ENCODE assay signal across 8 cellular contexts in the genomic region with DNA sequence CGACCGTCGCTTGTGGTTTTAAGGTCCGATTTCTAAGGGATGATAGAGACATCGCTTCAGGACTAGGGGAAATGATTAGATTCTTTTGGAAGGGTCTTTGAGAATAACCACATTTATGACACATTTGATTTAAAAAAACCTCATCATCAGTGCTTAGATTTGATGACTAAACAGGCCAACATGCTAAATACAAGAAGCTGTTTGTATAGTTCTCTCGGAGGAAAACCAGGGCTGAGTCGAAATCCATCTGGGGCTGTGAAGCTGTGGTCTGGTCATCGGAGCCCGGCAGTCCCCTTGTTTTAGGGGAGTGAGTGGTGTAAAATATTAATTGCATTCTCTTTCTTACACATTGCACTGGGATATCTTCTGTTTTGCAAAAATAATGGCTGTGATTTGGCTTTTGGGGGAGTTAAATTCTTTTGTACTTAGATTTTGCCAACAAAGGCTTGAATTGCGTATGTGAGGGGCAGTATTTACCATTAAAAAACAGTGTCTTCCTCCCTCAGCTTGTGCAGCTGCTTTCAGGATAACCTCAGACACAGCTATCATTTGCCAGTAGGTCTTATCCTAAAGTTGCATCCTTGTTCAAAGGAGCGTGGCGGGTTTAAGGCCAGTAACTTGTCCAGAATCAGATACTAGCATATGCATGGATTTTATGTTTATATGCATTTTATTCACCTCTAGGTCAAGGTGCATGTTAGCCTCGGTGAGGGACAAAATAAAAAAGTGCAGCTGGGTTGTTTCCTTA. TPM values are rescaled to one million over a fixed set of nuclear protein-coding genes. Genes with fewer than 3 reads are reported as not detected.
DNase-seq lines count a peak whose midpoint lies in the region; ATAC-seq and TF ChIP-seq lines count a peak whose summit lies in the region.

No MANE protein-coding gene starts in this region.

- CTCF ChIA-PET in HEK293 (lab: Yijun Ruan, JAX): interaction anchor here (0.6 to 1.6 kb wide), 4 partner anchors 80 to 394 kb away, joined by 3 to 5 read pairs (median 3); no protein-coding TSS in a partner anchor

- H3K4me1 ChIP-seq in HEK293 (ENCODE audit: control insufficient read depth, insufficient read depth, low read length): peaks cover 12% of the 10 kb centered on the region
- H3K4me1 ChIP-seq in heart left ventricle: peaks cover 0 to 80% (median 7%) of the 10 kb centered on the region in 12 donors
- H3K4me1 ChIP-seq in skeletal muscle tissue (ENCODE audit: control insufficient read depth in 3 of 3, insufficient read depth in 3 of 3, low read length in 3 of 3): peaks cover 9 to 14% (median 10%) of the 10 kb centered on the region in 3 donors

- ATAC-seq in heart left ventricle (peak in 2 of 4 donors; percentile 52 to 53), left lobe of liver (no peak), HG02763 (IDR thresholded peaks at IDR 0.05; ENCODE audit: unreplicated experiment) (no peak)

- H3K27me3 ChIP-seq in heart left ventricle (no peaks in the 10 kb centered on the region), skeletal muscle tissue (ENCODE audit: control insufficient read depth in 3 of 3, insufficient read depth in 3 of 3, low read length in 3 of 3) (peaks cover 0 to 5% (median 0%) of the 10 kb centered on the region in 3 donors)

- POLR2A ChIA-PET in HEK293 (lab: Yijun Ruan, JAX): interaction anchor here (0.5 to 1.2 kb wide), 5 partner anchors 8 to 1647 kb away, joined by 3 to 6 read pairs (median 3); no protein-coding TSS in a partner anchor

- H3K9ac ChIP-seq in skeletal muscle tissue (ENCODE audit: low read depth in 1 of 3, low read length in 3 of 3): peak overlapping the region; percentile 10 to 47 (median 44)

- H3K36me3 ChIP-seq in HEK293 (ENCODE audit: control insufficient read depth in 2 of 2, insufficient read depth in 1 of 2, low read length in 2 of 2) (no peaks in the 10 kb centered on the region), heart left ventricle (no peaks in the 10 kb centered on the region), skeletal muscle tissue (ENCODE audit: control insufficient read depth in 3 of 3, insufficient read depth in 3 of 3, low read length in 3 of 3) (no peaks in the 10 kb centered on the region)

- H3K9me3 ChIP-seq in HEK293 (ENCODE audit: control insufficient read depth, insufficient read depth, low read depth, low read length): no peaks in the 10 kb centered on the region
- H3K9me3 ChIP-seq in heart left ventricle: no peaks in the 10 kb centered on the region
- no peaks in the 10 kb centered on the region for H3K9me3 ChIP-seq in skeletal muscle tissue (ENCODE audit: control insufficient read depth in 3 of 3, low read length in 3 of 3)

- TF ChIP-seq POLR2A in heart left ventricle (IDR thresholded peaks at IDR 0.05): no peak

- DNase-seq in DMS79 treated with DMSO at 0.1 percent for 48 hours (lab: John Stamatoyannopoulos, UW) (peak; percentile 89), heart left ventricle (no peak), left lobe of liver (ENCODE audit: low spot score) (no peak), MV-4-11 (lab: John Stamatoyannopoulos, UW) (no peak)

- H3K27ac ChIP-seq in HEK293 (ENCODE audit: extremely low read depth, low read depth, low read length): no peak overlapping the region; the same call in 1 of the 2 replicates
- H3K27ac ChIP-seq in heart left ventricle: peak overlapping the region in 11 of 12 donors; percentile 6 to 89 (median 52)
- peak overlapping the region; percentile 39 for H3K27ac ChIP-seq in skeletal muscle tissue (ENCODE audit: low read depth, low read length)

- intact Hi-C loops in heart left ventricle (cut with DNase I): loop anchor here in 2 of 10 donors (5.0 to 10.0 kb wide), 3 partner anchors 61 to 116 kb away; no protein-coding TSS in a partner anchor

- WGBS in heart left ventricle, 4 donors: 11 to 17% (median 15%) methylated on average over 13 of the region's 13 CpGs

- H3K4me3 ChIP-seq in HEK293 (ENCODE audit: low read depth, low read length) (peak overlapping the region; percentile 50), WI38 (ENCODE audit: low read depth, low read length) (peak overlapping the region; percentile 73), heart left ventricle (peak overlapping the region; percentile 25 to 71 (median 53)), skeletal muscle tissue (ENCODE audit: low read length in 3 of 3) (peak overlapping the region; percentile 41 to 82 (median 55))

- no peak for TF ChIP-seq CTCF in HEK293 (tag by site-specific recombination; IDR thresholded peaks at IDR 0.05)
- no peak for TF ChIP-seq CTCF in WI38 (IDR thresholded peaks at IDR 0.05; ENCODE audit: low read depth, low read length)
- TF ChIP-seq CTCF in heart left ventricle (IDR thresholded peaks at IDR 0.05): no peak

TF ChIP-seq in HEK293, 187 proteins besides CTCF, POLR2A, EP300 and RAD21:
- no peak for TF ChIP-seq ZNF600 (tag by site-specific recombination; IDR thresholded peaks at IDR 0.05)
- TF ChIP-seq ZNF548 (tag by site-specific recombination; IDR thresholded peaks at IDR 0.05): no peak
- peak; percentile 32; the same call in 1 of the 2 replicates for TF ChIP-seq ZNF335 (tag by site-specific recombination; conservative IDR thresholded peaks at IDR 0.05)
- TF ChIP-seq GFI1B (tag by site-specific recombination; IDR thresholded peaks at IDR 0.05): no peak
- TF ChIP-seq ZBTB7A (tag by site-specific recombination; IDR thresholded peaks at IDR 0.05; ENCODE audit: low read depth): no peak
- TF ChIP-seq ZFP41 (tag by site-specific recombination; IDR thresholded peaks at IDR 0.05; ENCODE audit: borderline replicate concordance): no peak
- TF ChIP-seq ZNF341 (tag by site-specific recombination; IDR thresholded peaks at IDR 0.05; ENCODE audit: low read depth): no peak
- TF ChIP-seq MEIS1 (CRISPR knock-in tag; IDR thresholded peaks at IDR 0.05; ENCODE audit: borderline replicate concordance): no peak
- TF ChIP-seq ZNF211 (tag by site-specific recombination; IDR thresholded peaks at IDR 0.05; ENCODE audit: low read depth): no peak
- TF ChIP-seq, protein P1, sequence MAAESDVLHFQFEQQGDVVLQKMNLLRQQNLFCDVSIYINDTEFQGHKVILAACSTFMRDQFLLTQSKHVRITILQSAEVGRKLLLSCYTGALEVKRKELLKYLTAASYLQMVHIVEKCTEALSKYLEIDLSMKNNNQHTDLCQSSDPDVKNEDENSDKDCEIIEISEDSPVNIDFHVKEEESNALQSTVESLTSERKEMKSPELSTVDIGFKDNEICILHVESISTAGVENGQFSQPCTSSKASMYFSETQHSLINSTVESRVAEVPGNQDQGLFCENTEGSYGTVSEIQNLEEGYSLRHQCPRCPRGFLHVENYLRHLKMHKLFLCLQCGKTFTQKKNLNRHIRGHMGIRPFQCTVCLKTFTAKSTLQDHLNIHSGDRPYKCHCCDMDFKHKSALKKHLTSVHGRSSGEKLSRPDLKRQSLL (tag by site-specific recombination; IDR thresholded peaks at IDR 0.05): peak; percentile 45; the same call in 1 of the 2 replicates
- no peak for TF ChIP-seq MYNN (tag by site-specific recombination; IDR thresholded peaks at IDR 0.05; ENCODE audit: borderline replicate concordance)
- TF ChIP-seq, protein P2, sequence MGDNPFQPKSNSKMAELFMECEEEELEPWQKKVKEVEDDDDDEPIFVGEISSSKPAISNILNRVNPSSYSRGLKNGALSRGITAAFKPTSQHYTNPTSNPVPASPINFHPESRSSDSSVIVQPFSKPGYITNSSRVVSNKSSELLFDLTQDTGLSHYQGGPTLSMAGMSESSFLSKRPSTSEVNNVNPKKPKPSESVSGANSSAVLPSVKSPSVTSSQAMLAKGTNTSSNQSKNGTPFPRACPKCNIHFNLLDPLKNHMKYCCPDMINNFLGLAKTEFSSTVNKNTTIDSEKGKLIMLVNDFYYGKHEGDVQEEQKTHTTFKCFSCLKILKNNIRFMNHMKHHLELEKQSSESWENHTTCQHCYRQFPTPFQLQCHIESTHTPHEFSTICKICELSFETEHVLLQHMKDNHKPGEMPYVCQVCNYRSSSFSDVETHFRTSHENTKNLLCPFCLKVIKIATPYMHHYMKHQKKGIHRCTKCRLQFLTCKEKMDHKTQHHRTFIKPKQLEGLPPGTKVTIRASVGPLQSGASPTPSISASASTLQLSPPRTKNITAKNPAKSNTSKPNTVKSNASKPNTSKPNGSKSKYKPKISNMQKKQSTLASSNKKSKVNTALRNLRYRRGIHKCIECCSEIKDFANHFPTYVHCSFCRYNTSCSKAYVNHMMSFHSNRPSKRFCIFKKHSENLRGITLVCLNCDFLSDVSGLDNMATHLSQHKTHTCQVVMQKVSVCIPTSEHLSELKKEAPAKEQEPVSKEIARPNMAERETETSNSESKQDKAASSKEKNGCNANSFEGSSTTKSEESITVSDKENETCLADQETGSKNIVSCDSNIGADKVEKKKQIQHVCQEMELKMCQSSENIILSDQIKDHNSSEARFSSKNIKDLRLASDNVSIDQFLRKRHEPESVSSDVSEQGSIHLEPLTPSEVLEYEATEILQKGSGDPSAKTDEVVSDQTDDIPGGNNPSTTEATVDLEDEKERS (tag by site-specific recombination; IDR thresholded peaks at IDR 0.05): no peak

RNA-seq across cellular contexts. Expression of a gene that starts 0.6 kb away (rescaled TPM):
- total RNA-seq in heart left ventricle: 10 to 100 TPM in 2 of 9 donors, 1 to 10 TPM in 7; 3.3 to 29.2 (median 7.8) TPM
- 1 to 10 TPM; 3.1 to 3.7 TPM for polyA plus RNA-seq in heart left ventricle
- 25.1 TPM for total RNA-seq in skeletal muscle tissue
- total RNA-seq in left lobe of liver: 4.3 TPM
